32 cellular contexts compared by ENCODE assay signal in the genomic region with DNA sequence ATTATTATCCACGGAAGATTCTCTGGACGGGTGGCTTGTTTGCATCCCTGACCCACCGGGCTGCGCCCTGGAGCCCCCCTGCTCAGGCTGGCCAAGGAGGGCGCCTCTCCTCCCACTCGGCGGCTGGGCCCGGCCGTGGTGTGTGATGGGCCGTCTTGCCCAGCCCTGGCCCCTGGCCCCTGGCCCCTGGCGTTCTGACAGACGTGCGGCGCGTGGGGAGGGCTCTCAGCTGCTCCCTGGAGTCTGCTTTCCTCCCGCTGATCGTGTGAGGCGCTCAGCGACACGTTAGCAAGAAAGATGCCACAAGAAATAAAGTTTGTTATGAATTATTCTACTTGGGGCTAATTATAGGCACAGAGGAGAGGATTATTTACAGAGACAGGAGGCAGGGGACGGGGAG. TPM values are rescaled to one million over a fixed set of nuclear protein-coding genes. Genes with fewer than 3 reads are reported as not detected.
"Had no signal": no experiment of that assay in that cellular context is flagged by ENCODE, and none has a peak within 500 bp of the region (broad histone marks: within the 10 kb centered on the region; RNA-seq: fewer than 3 reads in every experiment).

No MANE protein-coding gene starts in this region.

- H3K4me1 ChIP-seq: colonic mucosa, esophagus squamous epithelium, heart right ventricle, left ventricle myocardium inferior, pancreas, right atrium auricular region, stomach, thyroid gland, upper lobe of right lung had no signal

- H3K4me3 Mint-ChIP-seq: activated naive CD8-positive, alpha-beta T cell; naive B cell; stimulated activated memory B cell treated with anti-CD40 and anti-IgM and Interleukin-4, amounts not matched to agents 10 μg/mL and 1 μg/mL and 100 μg/mL, for 72 hours had no signal

- H3K9me3 ChIP-seq: colonic mucosa, esophagus squamous epithelium, heart right ventricle, left ventricle myocardium inferior, mucosa of descending colon, pancreas, right atrium auricular region, stomach, thyroid gland, upper lobe of right lung had no signal

- H3K36me3 Mint-ChIP-seq: activated naive CD8-positive, alpha-beta T cell; naive B cell; stimulated activated memory B cell treated with anti-CD40 and anti-IgM and Interleukin-4, amounts not matched to agents 10 μg/mL and 1 μg/mL and 100 μg/mL, for 72 hours had no signal

- ATAC-seq: activated CD4-positive, CD25-positive, alpha-beta regulatory T cell treated with anti-CD3 and anti-CD28 coated beads, Interleukin-2, amount 50 U/mL, for 24 hours; mucosa of descending colon; pancreas; stimulated activated memory B cell treated with anti-CD40 and anti-IgM and Interleukin-4, amounts not matched to agents 10 μg/mL and 1 μg/mL and 100 μg/mL, for 72 hours; upper lobe of right lung had no signal

- H3K27me3 ChIP-seq: colonic mucosa, pancreas, right atrium auricular region, thyroid gland had no signal

- H3K4me2 ChIP-seq: smooth muscle cell had no signal

- H3K36me3 ChIP-seq: colonic mucosa, esophagus squamous epithelium, heart right ventricle, left ventricle myocardium inferior, pancreas, right atrium auricular region, stomach, thyroid gland, upper lobe of right lung had no signal

- H3K4me3 ChIP-seq: colonic mucosa, esophagus squamous epithelium, heart right ventricle, left ventricle myocardium inferior, lung, mucosa of descending colon, pancreas, right atrium auricular region, smooth muscle cell, stomach, thyroid gland, upper lobe of right lung had no signal

- H3K27ac ChIP-seq: colonic mucosa, epithelial cell of prostate, esophagus squamous epithelium, heart right ventricle, left ventricle myocardium inferior, pancreas, right atrium auricular region, stomach, thyroid gland, upper lobe of right lung had no signal

- H3K4me1 Mint-ChIP-seq: stimulated activated memory B cell treated with anti-CD40 and anti-IgM and Interleukin-4, amounts not matched to agents 10 μg/mL and 1 μg/mL and 100 μg/mL, for 72 hours had no signal

- H3K27ac Mint-ChIP-seq: activated naive CD8-positive, alpha-beta T cell; naive B cell; stimulated activated memory B cell treated with anti-CD40 and anti-IgM and Interleukin-4, amounts not matched to agents 10 μg/mL and 1 μg/mL and 100 μg/mL, for 72 hours had no signal

- DNase-seq: activated CD4-positive, alpha-beta T cell treated with anti-CD3 and anti-CD28 coated beads for 48 hours; activated CD4-positive, alpha-beta T cell treated with anti-CD3 and anti-CD28 coated beads, Interleukin-2, amount 50 U/mL, for 48 hours; activated CD8-positive, alpha-beta memory T cell treated with anti-CD3 and anti-CD28 coated beads for 24 hours; activated effector memory CD4-positive, alpha-beta T cell treated with Interleukin-2 at 50 U/mL for 16 hours; activated naive CD4-positive, alpha-beta T cell treated with Interleukin-2 at 50 U/mL for 16 hours; anterior cingulate cortex; cerebellar nuclear complex; colonic mucosa; effector CD8-positive, alpha-beta T cell; esophagus squamous epithelium; foreskin melanocyte; heart right ventricle; left ventricle myocardium inferior; mucosa of descending colon; naive B cell; stimulated activated CD4-positive, alpha-beta T cell treated with anti-CD3 and anti-CD28 coated beads, Interleukin-1b, Interleukin-23, amount 100 ng/mL, for 48 hours; stimulated activated CD4-positive, alpha-beta T cell treated with anti-CD3 and anti-CD28 coated beads, Interleukin-4, amount 100 ng/mL, for 4 hours; stimulated activated CD8-positive, alpha-beta memory T cell treated with anti-CD3 and anti-CD28 coated beads, Interleukin-4, amount 100 ng/mL, for 48 hours; stomach; thyroid gland; upper lobe of right lung had no signal

- H3K9me3 Mint-ChIP-seq: stimulated activated memory B cell treated with anti-CD40 and anti-IgM and Interleukin-4, amounts not matched to agents 10 μg/mL and 1 μg/mL and 100 μg/mL, for 72 hours had no signal

RNA-seq across cellular contexts. Expression of a gene that starts 33.3 kb away (rescaled TPM):
- total RNA-seq: colonic mucosa; left ventricle myocardium inferior; right atrium auricular region; smooth muscle cell; T-helper 2 cell treated with Interferon-gamma antibody and Interleukin-4, amounts not matched to agents 100 ng/mL and 5 ng/mL, for 36 hours had no signal

RNA-seq across cellular contexts. Expression of a gene that starts 55.5 kb away (rescaled TPM):
- total RNA-seq: dermis microvascular lymphatic vessel endothelial cell, glomerular endothelial cell, smooth muscle cell had no signal
